ENCODE assay signal across 32 cellular contexts in the genomic region with DNA sequence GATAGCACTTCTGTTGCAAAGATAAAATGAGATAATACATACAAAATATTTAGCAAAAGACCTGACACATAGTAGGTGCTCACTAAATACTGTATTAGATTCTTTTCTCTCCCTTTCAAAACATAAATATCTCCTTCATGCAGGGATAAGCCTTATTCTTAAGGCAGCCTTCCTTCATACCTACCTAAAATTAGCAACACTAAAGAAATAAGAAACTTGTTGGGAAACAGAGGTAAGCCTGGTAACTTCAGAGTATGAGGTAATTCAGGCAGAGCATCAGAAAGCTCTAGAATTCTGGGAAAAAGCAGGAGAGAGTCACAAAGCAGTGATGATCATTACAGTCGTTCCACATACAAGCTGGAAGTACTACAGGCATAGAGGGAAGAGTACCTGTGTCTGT.
"Had no signal": no experiment of that assay in that cellular context is flagged by ENCODE, and none has a peak within 500 bp of the region (broad histone marks: within the 10 kb centered on the region; RNA-seq: fewer than 3 reads in every experiment).

No MANE protein-coding gene starts in this region.

- H3K9me3 Mint-ChIP-seq: activated B cell treated with CpG ODN at 0.5 μM for 24 hours; activated CD8-positive, alpha-beta T cell treated with anti-CD3 and anti-CD28 coated beads for 36 hours; activated T-cell treated with anti-CD3 and anti-CD28 coated beads, Interleukin-2, amount 50 U/mL, for 4 hours; activated T-helper 17 cell treated with anti-CD3 and anti-CD28 coated beads, Interleukin-2, amount 50 U/mL, for 72 hours; central memory CD8-positive, alpha-beta T cell; mesothelial cell of epicardium; naive B cell; nephron progenitor cell; stimulated activated memory B cell treated with anti-CD40 and anti-IgM and Interleukin-4, amounts not matched to agents 10 μg/mL and 1 μg/mL and 100 μg/mL, for 72 hours; stimulated activated naive CD8-positive, alpha-beta T cell treated with anti-CD3 and anti-CD28 coated beads, Interleukin-15, amount 100 ng/mL, for 72 hours had no signal

- H3K27ac Mint-ChIP-seq: activated B cell treated with CpG ODN at 0.5 μM for 24 hours; activated CD8-positive, alpha-beta T cell treated with anti-CD3 and anti-CD28 coated beads for 36 hours; activated T-helper 17 cell treated with anti-CD3 and anti-CD28 coated beads, Interleukin-2, amount 50 U/mL, for 72 hours; mesothelial cell of epicardium; naive B cell; nephron progenitor cell; stimulated activated memory B cell treated with anti-CD40 and anti-IgM and Interleukin-4, amounts not matched to agents 10 μg/mL and 1 μg/mL and 100 μg/mL, for 72 hours; stimulated activated naive CD8-positive, alpha-beta T cell treated with anti-CD3 and anti-CD28 coated beads, Interleukin-15, amount 100 ng/mL, for 72 hours; type B pancreatic cell had no signal

- H3K36me3 ChIP-seq: neutrophil, ovary, uterus had no signal

- FAIRE-seq: bronchial epithelial cell, colon, small intestine had no signal

- DNase-seq: activated B cell treated with CpG ODN at 0.5 μM for 24 hours; activated CD4-positive, alpha-beta T cell treated with anti-CD3 and anti-CD28 coated beads, Interleukin-2, amount 50 U/mL, for 1 hour; activated CD8-positive, alpha-beta T cell treated with anti-CD3 and anti-CD28 coated beads for 36 hours; activated gamma-delta T cell treated with Interleukin-2 at 50 U/mL for 16 hours; activated naive CD4-positive, alpha-beta T cell treated with anti-CD3 and anti-CD28 coated beads, Interleukin-2, amount 50 U/mL, for 16 hours; activated T-cell treated with anti-CD3 and anti-CD28 coated beads, Interleukin-2, amount 50 U/mL, for 4 hours; amniotic stem cell; effector CD4-positive, alpha-beta T cell; esophagus squamous epithelium; foreskin melanocyte; left ventricle myocardium superior; naive B cell; nephron progenitor cell; ovary; retina; small intestine; stimulated activated CD4-positive, alpha-beta T cell treated with anti-CD3 and anti-CD28 coated beads, Interleukin-1b, Interleukin-23, amount 100 ng/mL, for 48 hours; stimulated activated CD4-positive, alpha-beta T cell treated with anti-CD3 and anti-CD28 coated beads, Interleukin-4, amount 100 ng/mL, for 4 hours; stimulated activated CD8-positive, alpha-beta memory T cell treated with anti-CD3 and anti-CD28 coated beads, Interleukin-4, amount 100 ng/mL, for 48 hours; stimulated activated naive CD8-positive, alpha-beta T cell treated with anti-CD3 and anti-CD28 coated beads, Interleukin-15, amount 100 ng/mL, for 72 hours; substantia nigra; uterus had no signal

- H3K27me3 ChIP-seq: esophagus squamous epithelium, neutrophil, ovary, uterus had no signal

- H3K9me3 ChIP-seq: esophagus squamous epithelium, neutrophil, ovary, uterus had no signal

- H3K4me3 ChIP-seq: esophagus squamous epithelium, ovary, uterus had no signal

- H3K27ac ChIP-seq: esophagus squamous epithelium, neutrophil, ovary, uterus had no signal

- H3K27me3 Mint-ChIP-seq: activated B cell treated with CpG ODN at 0.5 μM for 24 hours; activated CD8-positive, alpha-beta T cell treated with anti-CD3 and anti-CD28 coated beads for 36 hours; activated T-helper 17 cell treated with anti-CD3 and anti-CD28 coated beads, Interleukin-2, amount 50 U/mL, for 72 hours; central memory CD8-positive, alpha-beta T cell; naive B cell; progenitor cell of endocrine pancreas; stimulated activated memory B cell treated with anti-CD40 and anti-IgM and Interleukin-4, amounts not matched to agents 10 μg/mL and 1 μg/mL and 100 μg/mL, for 72 hours; stimulated activated naive CD8-positive, alpha-beta T cell treated with anti-CD3 and anti-CD28 coated beads, Interleukin-15, amount 100 ng/mL, for 72 hours; type B pancreatic cell had no signal

- H3K4me1 Mint-ChIP-seq: activated B cell treated with CpG ODN at 0.5 μM for 24 hours; activated T-helper 17 cell treated with anti-CD3 and anti-CD28 coated beads, Interleukin-2, amount 50 U/mL, for 72 hours; stimulated activated naive CD8-positive, alpha-beta T cell treated with anti-CD3 and anti-CD28 coated beads, Interleukin-15, amount 100 ng/mL, for 72 hours had no signal

- ATAC-seq: activated CD8-positive, alpha-beta T cell treated with anti-CD3 and anti-CD28 coated beads for 36 hours; activated T-cell treated with anti-CD3 and anti-CD28 coated beads, Interleukin-2, amount 50 U/mL, for 4 hours; activated T-helper 17 cell treated with anti-CD3 and anti-CD28 coated beads, Interleukin-2, amount 50 U/mL, for 72 hours; left ventricle myocardium superior; sciatic nerve; stimulated activated memory B cell treated with anti-CD40 and anti-IgM and Interleukin-4, amounts not matched to agents 10 μg/mL and 1 μg/mL and 100 μg/mL, for 72 hours; stimulated activated naive CD8-positive, alpha-beta T cell treated with anti-CD3 and anti-CD28 coated beads, Interleukin-15, amount 100 ng/mL, for 72 hours had no signal

- H3K4me3 Mint-ChIP-seq: activated B cell treated with CpG ODN at 0.5 μM for 24 hours; activated CD8-positive, alpha-beta T cell treated with anti-CD3 and anti-CD28 coated beads for 36 hours; activated T-cell treated with anti-CD3 and anti-CD28 coated beads, Interleukin-2, amount 50 U/mL, for 4 hours; activated T-helper 17 cell treated with anti-CD3 and anti-CD28 coated beads, Interleukin-2, amount 50 U/mL, for 72 hours; central memory CD8-positive, alpha-beta T cell; mesothelial cell of epicardium; naive B cell; nephron progenitor cell; stimulated activated memory B cell treated with anti-CD40 and anti-IgM and Interleukin-4, amounts not matched to agents 10 μg/mL and 1 μg/mL and 100 μg/mL, for 72 hours; stimulated activated naive CD8-positive, alpha-beta T cell treated with anti-CD3 and anti-CD28 coated beads, Interleukin-15, amount 100 ng/mL, for 72 hours; type B pancreatic cell had no signal
